In genomic region chr7:47622946-47623640, GRCh38 we compare ENCODE assay signal across 8 cellular contexts. TPM values are rescaled to one million over a fixed set of nuclear protein-coding genes. Genes with fewer than 3 reads are reported as not detected.
DNase-seq lines count a peak whose midpoint lies in the region; ATAC-seq and TF ChIP-seq lines count a peak whose summit lies in the region.

No MANE protein-coding gene starts in this region.

- 14% methylated on average over 11 of the region's 11 CpGs for WGBS in smooth muscle cell (ENCODE audit: low lambda C conversion rate)

- in situ Hi-C loops in brain microvascular endothelial cell (cut with HindIII; ENCODE audit: low pct_ligation_motif_present, low sequenced_read_pairs) = no loop called here

- peak overlapping the region; percentile 11 for H2AFZ ChIP-seq in smooth muscle cell (ENCODE audit: low read depth)

- DNase-seq in GM04504 (ENCODE audit: low read depth) = peak; percentile 78
- DNase-seq in brain microvascular endothelial cell = peak; percentile 87
- DNase-seq in kidney tubule cell (ENCODE audit: low spot score) = peak; percentile 62
- no peak for DNase-seq in smooth muscle cell (lab: John Stamatoyannopoulos, UW; ENCODE audit: unreplicated experiment)
- no peak for DNase-seq in NCI-H2107 (lab: John Stamatoyannopoulos, UW)
- no peak for DNase-seq in WERI-Rb-1
- no peak for DNase-seq in cerebellar nuclear complex (lab: John Stamatoyannopoulos, UW)

- H3K27me3 ChIP-seq in brain microvascular endothelial cell (replicated peaks) = no peaks in the 10 kb centered on the region
- H3K27me3 ChIP-seq in smooth muscle cell (ENCODE audit: low read depth) = no peaks in the 10 kb centered on the region
- H3K27me3 ChIP-seq in WERI-Rb-1 (ENCODE audit: insufficient read depth, low read depth, severe bottlenecking) = no peaks in the 10 kb centered on the region

- no peak for ATAC-seq in HG02678 (IDR thresholded peaks at IDR 0.05; ENCODE audit: unreplicated experiment)

- H3K4me2 ChIP-seq in smooth muscle cell = peak overlapping the region; percentile 65

- no peak overlapping the region for H3K4me3 ChIP-seq in brain microvascular endothelial cell (ENCODE audit: low read depth, low read length)
- no peak overlapping the region for H3K4me3 ChIP-seq in smooth muscle cell
- no peak overlapping the region for H3K4me3 ChIP-seq in WERI-Rb-1 (ENCODE audit: low read depth, low read length)

- H3K27ac ChIP-seq in brain microvascular endothelial cell (peak overlapping the region; percentile 67), smooth muscle cell (ENCODE audit: low read depth) (peak overlapping the region; percentile 81), WERI-Rb-1 (no peak overlapping the region)

- H3K79me2 ChIP-seq in smooth muscle cell (ENCODE audit: low read depth) = no peaks in the 10 kb centered on the region

- no peak for TF ChIP-seq CTCF in brain microvascular endothelial cell (IDR thresholded peaks at IDR 0.05; ENCODE audit: low read depth, low read length, missing control alignments)
- TF ChIP-seq CTCF in smooth muscle cell (IDR thresholded peaks at IDR 0.05; ENCODE audit: borderline replicate concordance, insufficient read depth, poor library complexity, severe bottlenecking) = no peak
- no peak for TF ChIP-seq CTCF in WERI-Rb-1 (IDR thresholded peaks at IDR 0.05; ENCODE audit: low read depth, low read length)

- H4K20me1 ChIP-seq in smooth muscle cell (ENCODE audit: low read depth) = no peaks in the 10 kb centered on the region

- H3K9me3 ChIP-seq in smooth muscle cell (replicated peaks; ENCODE audit: low read depth) = no peaks in the 10 kb centered on the region
- no peaks in the 10 kb centered on the region for H3K9me3 ChIP-seq in WERI-Rb-1 (ENCODE audit: severe bottlenecking)

- peaks cover 14% of the 10 kb centered on the region for H3K4me1 ChIP-seq in smooth muscle cell (ENCODE audit: low read depth)

- no peak overlapping the region for H3K9ac ChIP-seq in smooth muscle cell (ENCODE audit: low read depth)

- peaks cover 18% of the 10 kb centered on the region for H3F3A ChIP-seq in smooth muscle cell (ENCODE audit: low read depth)

- H3K36me3 ChIP-seq in brain microvascular endothelial cell (replicated peaks) = no peaks in the 10 kb centered on the region
- no peaks in the 10 kb centered on the region for H3K36me3 ChIP-seq in smooth muscle cell (ENCODE audit: low read depth)
- H3K36me3 ChIP-seq in WERI-Rb-1 = no peaks in the 10 kb centered on the region

RNA-seq across cellular contexts. Expression of gene TNS3, which starts 41.2 kb away (rescaled TPM):
- total RNA-seq in smooth muscle cell = 46.6 and 50.5 TPM in 2 replicates
- polyA plus RNA-seq in smooth muscle cell = 27.5 and 32.6 TPM in 2 replicates

Comparison
In these comparisons a context has a peak if more than half of its experiments do, and no peak if none do; other contexts are left out.
1. DNase-seq: peak in GM04504 (single experiment), brain microvascular endothelial cell (single experiment) and kidney tubule cell (single experiment); none in smooth muscle cell (single experiment), NCI-H2107 (single experiment), WERI-Rb-1 (single experiment) and cerebellar nuclear complex (0 of 2).